ENCODE assay signal across 8 cellular contexts in genomic region chr3:36993326-36994283, GRCh38. TPM values are rescaled to one million over a fixed set of nuclear protein-coding genes. Genes with fewer than 3 reads are reported as not detected.
DNase-seq lines count a peak whose midpoint lies in the region; ATAC-seq, FAIRE-seq and TF ChIP-seq lines count a peak whose summit lies in the region.

MLH1 (plus strand) TSS chr3:36993518; CDS start chr3:36993548, 30 bp downstream.

- ATAC-seq in GM21786 (IDR thresholded peaks at IDR 0.05; ENCODE audit: unreplicated experiment): peak; percentile 91
- peak; percentile 99 for ATAC-seq in thoracic aorta (ENCODE audit: insufficient number of reproducible peaks, low FRiP score, low read depth)

- H3K36me3 ChIP-seq in thoracic aorta: peaks cover 7% of the 10 kb centered on the region

- TF ChIP-seq CTCF in D721Med (IDR thresholded peaks at IDR 0.05; ENCODE audit: insufficient read depth, missing control alignments) (no peak), thoracic aorta (IDR thresholded peaks at IDR 0.05) (no peak)

- peak within 1 kb of the TSS; percentile 90 for H3K4me3 ChIP-seq in thoracic aorta

- peak; percentile 99 for FAIRE-seq in D721Med (lab: Jason Lieb, UNC)

- peaks cover 27 to 51% of the 10 kb centered on the region in 2 donors for H3K4me1 ChIP-seq in thoracic aorta (ENCODE audit: control insufficient read depth in 1 of 2, low read depth in 2 of 2)

- H3K9me3 ChIP-seq in thoracic aorta: no peaks in the 10 kb centered on the region

- H3K27me3 ChIP-seq in thoracic aorta (replicated peaks; ENCODE audit: insufficient read depth): no peaks in the 10 kb centered on the region

- peak; percentile 71 for DNase-seq in D721Med (ENCODE audit: insufficient read length, low spot score)
- peak; percentile 100 for DNase-seq in LHCN-M2 (ENCODE audit: low read depth)
- DNase-seq in activated T-helper 1 cell treated with Interleukin-2 at 50 U/mL for 16 hours (ENCODE audit: low read depth): peak; percentile 86
- peak; percentile 100 for DNase-seq in foreskin melanocyte
- DNase-seq in occipital lobe (lab: John Stamatoyannopoulos, UW): no peak
- DNase-seq in thoracic aorta (ENCODE audit: low spot score): peak; percentile 100
- no peak for DNase-seq in NCI-H1048 (lab: John Stamatoyannopoulos, UW)

- peak within 1 kb of the TSS; percentile 98 for H3K27ac ChIP-seq in thoracic aorta

RNA-seq across cellular contexts. Expression of gene MLH1, which starts in this region (rescaled TPM):
- 56.4 and 62.2 TPM in 2 replicates for total RNA-seq in LHCN-M2 (2014; rRNA removed)
- 31.6 TPM for polyA plus RNA-seq in LHCN-M2 (2012)
- total RNA-seq in occipital lobe: 44.5 TPM
- total RNA-seq in thoracic aorta: 10 to 100 TPM; 33.6 to 75.6 TPM

Comparison
In these comparisons a context has a peak if more than half of its experiments do, and no peak if none do; other contexts are left out.
1. DNase-seq: peak in D721Med (single experiment), LHCN-M2 (single experiment), activated T-helper 1 cell treated with Interleukin-2 at 50 U/mL for 16 hours (single experiment), foreskin melanocyte (single experiment) and thoracic aorta (single experiment); none in occipital lobe (single experiment) and NCI-H1048 (single experiment).